Comparison of ENCODE assay signal across 8 cellular contexts in genomic region chr10:24382979-24383663, GRCh38.
DNase-seq lines count a peak whose midpoint lies in the region; ATAC-seq, FAIRE-seq and TF ChIP-seq lines count a peak whose summit lies in the region.

No MANE protein-coding gene starts in this region.

- in situ Hi-C loops in HepG2 (cut with HindIII; ENCODE audit: extremely low pct_ligation_motif_present, low pct_unique_long_range_greater_than_20kb): no loop called here

- H3K9ac ChIP-seq in HepG2 (ENCODE audit: insufficient read depth, low read depth, low read length): no peak overlapping the region

- ATAC-seq in GM19025 (IDR thresholded peaks at IDR 0.05; ENCODE audit: low read depth, unreplicated experiment) (peak; percentile 46), HG02763 (IDR thresholded peaks at IDR 0.05; ENCODE audit: unreplicated experiment) (peak; percentile 47), HepG2 (peak; percentile 52)

- H4K20me1 ChIP-seq in HepG2 (ENCODE audit: insufficient read depth, low read length): no peaks in the 10 kb centered on the region

- CTCF ChIA-PET in HepG2 (lab: Yijun Ruan, JAX; ENCODE audit: low intra/inter-chr PET ratio, low total read pairs): no interaction called here

- no peak for TF ChIP-seq CTCF in HepG2 (CRISPR knock-in tag; IDR thresholded peaks at IDR 0.05)

- BruUV-seq in HepG2 (replicated peaks; lab: Mats Ljungman, UMichigan): no TSS peak

- no peak for TF ChIP-seq RAD21 in HepG2 (CRISPR knock-in tag; IDR thresholded peaks at IDR 0.05)

- H3K36me3 ChIP-seq in SJCRH30 (peaks cover 21% of the 10 kb centered on the region), HepG2 (replicated peaks in 1 of 2; ENCODE audit: control insufficient read depth in 1 of 2, insufficient read depth in 2 of 2, low read length in 2 of 2) (peaks cover 3 to 7% of the 10 kb centered on the region in 2 experiments; a peak in 4 of 5 replicates)

- intact Hi-C loops in HepG2 (cut with micrococcal nuclease; ENCODE audit: unreplicated experiment) (loop anchor here (1.0 kb wide), 1 partner anchor 120 kb away; no protein-coding TSS in a partner anchor), head of caudate nucleus (cut with DNase I) (no loop called here)

- 87% methylated on average over 10 of the region's 12 CpGs for WGBS in HepG2 (ENCODE audit: low lambda C conversion rate)

- TF ChIP-seq POLR2A in HepG2 (IDR thresholded peaks at IDR 0.05; ENCODE audit: insufficient read depth in 1 of 2, low read depth in 2 of 2, low read length in 2 of 2): no peak

- H3K4me3 ChIP-seq in SJCRH30 (peak overlapping the region; percentile 30), HepG2 (replicated peaks in 1 of 3; ENCODE audit: insufficient read depth in 1 of 3, low read depth in 2 of 3, low read length in 3 of 3) (no peak overlapping the region)

- H3K9me3 ChIP-seq in SJCRH30 (replicated peaks) (no peaks in the 10 kb centered on the region), HepG2 (ENCODE audit: low read length) (no peaks in the 10 kb centered on the region)

- peak overlapping the region; percentile 87 for H3K27ac ChIP-seq in SJCRH30
- no peak overlapping the region for H3K27ac ChIP-seq in HepG2 (ENCODE audit: extremely low read length, insufficient read depth, low read length)

- DNase-seq in SJCRH30 (peak in 1 of 2 experiments; percentile 75), HepG2 (ENCODE audit: low spot score) (peak; percentile 3), SW480 (ENCODE audit: low spot score) (no peak), AG08396 (ENCODE audit: low spot score) (no peak), head of caudate nucleus (no peak), KG1 (lab: John Stamatoyannopoulos, UW) (no peak)

- H3K27me3 ChIP-seq in SJCRH30 (no peaks in the 10 kb centered on the region), HepG2 (ENCODE audit: control insufficient read depth in 1 of 2, insufficient read depth in 2 of 2, low read length in 2 of 2) (no peaks in the 10 kb centered on the region)

- FAIRE-seq in HepG2 (lab: Jason Lieb, UNC): no peak

- TF ChIP-seq EP300 in HepG2 (IDR thresholded peaks at IDR 0.05; ENCODE audit: low read depth in 2 of 2, low read length in 2 of 2): no peak
- TF ChIP-seq EP300 in HepG2 (CRISPR knock-in tag; IDR thresholded peaks at IDR 0.05; ENCODE audit: borderline replicate concordance): no peak

- no peak overlapping the region for H2AFZ ChIP-seq in HepG2 (ENCODE audit: low read length)

- POLR2A ChIA-PET in HepG2 (lab: Yijun Ruan, JAX): no interaction called here

- no peak overlapping the region for H3K4me2 ChIP-seq in HepG2 (ENCODE audit: low read depth, low read length)

- no peaks in the 10 kb centered on the region for H3K79me2 ChIP-seq in HepG2 (ENCODE audit: insufficient read depth, low read length)

- H3K4me1 ChIP-seq in SJCRH30: peaks cover 37% of the 10 kb centered on the region
- peaks cover 15% of the 10 kb centered on the region for H3K4me1 ChIP-seq in HepG2 (ENCODE audit: insufficient read depth, low read length)

TF ChIP-seq in HepG2, 621 proteins besides CTCF, POLR2A, EP300 and RAD21:
- TF ChIP-seq ZNF496 (CRISPR knock-in tag; IDR thresholded peaks at IDR 0.05; ENCODE audit: insufficient replicate concordance) (no peak), ZNF841 (CRISPR knock-in tag; IDR thresholded peaks at IDR 0.05; ENCODE audit: borderline replicate concordance) (no peak), ZC3H13 (CRISPR knock-in tag; IDR thresholded peaks at IDR 0.05) (no peak), ZNF121 (CRISPR knock-in tag; IDR thresholded peaks at IDR 0.05) (peak; percentile 72; the same call in 1 of the 2 replicates), ZNF792 (CRISPR knock-in tag; IDR thresholded peaks at IDR 0.05) (no peak)
